Comparison of ENCODE assay signal across 7 cellular contexts in the genomic region with DNA sequence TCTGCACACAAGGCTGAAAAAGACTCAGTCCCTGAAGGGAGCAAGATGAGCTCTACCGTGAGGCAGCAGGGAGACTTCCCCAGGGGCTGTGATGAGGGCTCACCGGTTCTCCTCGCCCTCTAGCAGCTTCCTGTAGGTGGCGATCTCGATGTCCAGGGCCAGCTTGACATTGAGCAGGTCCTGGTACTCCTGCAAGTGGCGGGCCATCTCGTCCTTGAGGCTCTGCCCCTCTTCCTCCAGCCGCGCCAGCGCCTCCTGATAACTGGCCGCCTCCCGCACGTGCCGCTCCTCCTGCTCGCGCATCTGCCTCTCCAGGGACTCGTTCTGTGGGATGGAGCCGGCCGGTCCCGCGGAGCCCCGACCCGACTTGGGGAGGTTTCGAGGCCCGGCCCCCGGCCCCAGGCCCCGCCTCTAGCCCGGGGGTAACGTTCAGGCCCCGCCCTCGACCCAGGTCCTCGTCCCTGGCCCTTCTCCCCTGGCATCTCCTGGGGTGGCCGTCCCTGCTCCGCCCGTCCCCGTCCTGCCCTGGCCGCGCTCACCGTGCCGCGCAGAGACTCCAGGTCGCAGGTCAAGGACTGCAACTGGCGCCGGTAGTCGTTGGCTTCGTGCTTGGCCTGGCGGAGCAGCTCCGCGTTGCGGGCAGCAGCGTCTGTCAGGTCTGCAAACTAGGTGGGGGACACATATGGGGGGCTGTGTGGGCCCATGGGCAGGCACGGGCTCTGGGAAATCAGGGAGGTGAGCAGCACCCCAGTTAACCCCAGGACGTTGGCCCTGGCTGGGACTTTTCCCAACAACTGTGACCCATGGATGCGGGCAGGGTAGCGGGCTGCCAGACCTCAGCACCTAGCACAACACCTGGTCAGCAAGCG. TPM values are rescaled to one million over a fixed set of nuclear protein-coding genes. Genes with fewer than 3 reads are reported as not detected.
DNase-seq lines count a peak whose midpoint lies in the region; ATAC-seq lines count a peak whose summit lies in the region.

No MANE protein-coding gene starts in this region.

- peaks cover 30 to 64% (median 63%) of the 10 kb centered on the region in 3 donors for H3K27me3 Mint-ChIP-seq in naive B cell

- DNase-seq in GDM1 (lab: John Stamatoyannopoulos, UW) = peak; percentile 18
- peak; percentile 61 for DNase-seq in NAMALWA (ENCODE audit: low spot score)
- peak; percentile 77 for DNase-seq in activated CD8-positive, alpha-beta memory T cell treated with anti-CD3 and anti-CD28 coated beads for 24 hours
- DNase-seq in naive B cell = peak; percentile 24
- peak; percentile 16 for DNase-seq in superior temporal gyrus (ENCODE audit: extremely low spot score)

- peaks cover 13 to 16% (median 14%) of the 10 kb centered on the region in 3 donors for H3K4me1 Mint-ChIP-seq in naive B cell

- no peaks in the 10 kb centered on the region for H3K36me3 Mint-ChIP-seq in naive B cell

- peak overlapping the region in 7 of 8 donors; percentile 45 to 82 (median 66) for H3K4me3 Mint-ChIP-seq in naive B cell

- H3K9me3 Mint-ChIP-seq in naive B cell = no peaks in the 10 kb centered on the region

- ATAC-seq in esophagus mucosa (peak; percentile 29), naive B cell (ENCODE audit: low read depth in 2 of 2) (peak; percentile 81 to 82), HG03521 (IDR thresholded peaks at IDR 0.05; ENCODE audit: unreplicated experiment) (no peak)

- H3K27ac Mint-ChIP-seq in naive B cell = no peak overlapping the region

RNA-seq across cellular contexts. Expression of a gene that starts 3.9 kb away (rescaled TPM):
- total RNA-seq in esophagus mucosa = not detected
- under 1 TPM in 5 of 6 donors, not detected in 1; 0.30 to 0.83 (median 0.66) TPM for polyA plus RNA-seq in naive B cell (ENCODE audit: low read depth in 6 of 6)

RNA-seq across cellular contexts. Expression of a gene that starts 12.1 kb away (rescaled TPM):
- total RNA-seq in esophagus mucosa = 92.3 TPM
- polyA plus RNA-seq in naive B cell (ENCODE audit: low read depth in 6 of 6) = 10 to 100 TPM; 45.4 to 92.7 (median 66.5) TPM

RNA-seq across cellular contexts. Expression of a gene that starts 36.2 kb away (rescaled TPM):
- total RNA-seq in esophagus mucosa = 10.4 TPM
- polyA plus RNA-seq in naive B cell (ENCODE audit: low read depth in 6 of 6) = not detected

RNA-seq across cellular contexts. Expression of a gene that starts 56.7 kb away (rescaled TPM):
- 0.12 TPM for total RNA-seq in esophagus mucosa
- not detected for polyA plus RNA-seq in naive B cell (ENCODE audit: low read depth in 6 of 6)

Comparison
In these comparisons a context has a peak if more than half of its experiments do, and no peak if none do; other contexts are left out.
1. DNase-seq: peak in every context shown above with its lines; median percentile 77 in activated CD8-positive, alpha-beta memory T cell treated with anti-CD3 and anti-CD28 coated beads for 24 hours; 61 in NAMALWA; 24 in naive B cell; 18 in GDM1; 16 in superior temporal gyrus.